In genomic region chr11:27462543-27462942, GRCh38 we compare ENCODE assay signal across 1 cellular context.
TF ChIP-seq lines count a peak whose summit lies in the region.

No MANE protein-coding gene starts in this region.

TF ChIP-seq in SK-N-SH treated with all-trans-retinoic acid at 6 μM for 48 hours, 23 proteins besides CTCF, POLR2A, EP300 and RAD21 (continued from another document):
- TF ChIP-seq PATZ1 (CRISPR knock-in tag; IDR thresholded peaks at IDR 0.05; ENCODE audit: borderline replicate concordance) (no peak), CSRNP3 (CRISPR knock-in tag; IDR thresholded peaks at IDR 0.05) (no peak), TCF4 (CRISPR knock-in tag; IDR thresholded peaks at IDR 0.05; ENCODE audit: borderline replicate concordance) (no peak)
